ENCODE assay signal across 20 cellular contexts in the genomic region with DNA sequence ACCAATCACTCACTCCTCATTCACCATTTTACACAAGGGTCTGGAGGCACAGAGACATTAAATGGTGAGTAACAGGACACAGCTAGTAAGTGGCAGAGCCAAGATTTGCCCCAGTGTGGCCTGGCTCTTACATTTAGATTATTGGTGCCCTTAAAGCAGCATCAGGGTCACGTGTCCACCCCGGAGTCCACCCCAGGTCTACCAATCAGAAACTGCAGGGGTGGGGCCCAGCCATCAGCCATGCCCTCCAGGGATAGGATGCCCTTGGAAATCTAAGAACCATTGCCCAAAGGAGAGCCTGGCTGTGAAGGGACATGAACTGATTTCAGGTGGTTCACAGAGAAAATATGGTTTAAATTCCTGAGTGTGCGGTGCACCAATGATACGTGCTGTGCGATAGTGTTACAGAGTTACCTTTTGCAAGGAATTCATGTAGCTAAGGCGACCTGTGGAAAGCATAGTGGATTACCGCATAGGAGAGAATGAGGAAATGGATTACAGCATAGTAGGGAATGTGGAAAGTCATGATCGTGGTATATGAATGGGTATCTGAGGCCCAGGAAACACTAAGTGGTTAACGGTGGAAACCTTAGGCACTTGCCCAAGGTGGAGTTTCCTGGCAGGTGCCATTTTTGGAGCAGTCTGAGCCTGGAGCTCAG. TPM values are rescaled to one million over a fixed set of nuclear protein-coding genes. Genes with fewer than 3 reads are reported as not detected.
A peak's percentile ranks its signal among the peaks of the same experiment; 100 is the strongest.
DNase-seq lines count a peak whose midpoint lies in the region; ATAC-seq, FAIRE-seq and TF ChIP-seq lines count a peak whose summit lies in the region.
"Had no signal": no experiment of that assay in that cellular context is flagged by ENCODE, and none has a peak within 500 bp of the region (broad histone marks: within the 10 kb centered on the region; RNA-seq: fewer than 3 reads in every experiment).

No MANE protein-coding gene starts in this region.

- no peak overlapping the region for H2AK5ac ChIP-seq in mesenchymal stem cell (ENCODE audit: low read length, severe bottlenecking)

- TF ChIP-seq CTCF in ascending aorta (IDR thresholded peaks at IDR 0.05), result no peak
- no peak for TF ChIP-seq CTCF in gastrocnemius medialis (IDR thresholded peaks at IDR 0.05 in 4 of 5, conservative IDR thresholded peaks at IDR 0.05 in 1 of 5)

- H4K8ac ChIP-seq in mesenchymal stem cell (ENCODE audit: low read length), result no peak overlapping the region

- no peak overlapping the region for H2BK120ac ChIP-seq in mesenchymal stem cell (ENCODE audit: low read depth, low read length)

- 94% methylated on average over 9 of the region's 9 CpGs for WGBS in mesenchymal stem cell

- intact Hi-C loops in ascending aorta (cut with DNase I) (no loop called here), gastrocnemius medialis (cut with DNase I; ENCODE audit: low total_unique reads) (no loop called here)

- no peak overlapping the region for H3K4ac ChIP-seq in mesenchymal stem cell (ENCODE audit: low read depth in 1 of 2, low read length in 2 of 2)

- no peak overlapping the region for H3K4me3 ChIP-seq in ascending aorta
- H3K4me3 ChIP-seq in mesenchymal stem cell (ENCODE audit: insufficient read depth in 1 of 2, low read depth in 1 of 2, low read length in 2 of 2), result no peak overlapping the region
- no peak overlapping the region for H3K4me3 ChIP-seq in gastrocnemius medialis
- H3K4me3 ChIP-seq: HAP-1 had no signal

- H2AFZ ChIP-seq in mesenchymal stem cell (ENCODE audit: low read depth, low read length), result no peak overlapping the region

- H3K14ac ChIP-seq in mesenchymal stem cell (ENCODE audit: low read length in 2 of 2), result no peak overlapping the region

- peaks cover 52 to 53% of the 10 kb centered on the region in 2 donors for H3K36me3 ChIP-seq in ascending aorta
- H3K36me3 ChIP-seq in mesenchymal stem cell (ENCODE audit: control insufficient read depth in 1 of 2, insufficient read depth in 2 of 2, low read depth in 1 of 2, low read length in 2 of 2), result peaks cover 58 to 95% of the 10 kb centered on the region in 2 experiments
- peaks cover 0 to 34% of the 10 kb centered on the region in 2 donors for H3K36me3 ChIP-seq in gastrocnemius medialis
- H3K36me3 ChIP-seq: HAP-1 had no signal

- no peak for DNase-seq in HTR-8/SVneo (ENCODE audit: insufficient read length, low spot score)
- no peak for DNase-seq in ascending aorta (ENCODE audit: low spot score in 2 of 2)
- DNase-seq in mesenchymal stem cell, result no peak
- no peak for DNase-seq in gastrocnemius medialis
- no peak for DNase-seq in SIG-M5 (lab: John Stamatoyannopoulos, UW)
- DNase-seq in occipital lobe (lab: John Stamatoyannopoulos, UW), result no peak
- DNase-seq in activated CD4-positive, alpha-beta T cell treated with anti-CD3 and anti-CD28 coated beads, Interleukin-2, amount 50 U/mL, for 4 hours, result no peak
- DNase-seq: AML-193; Calu3; DMS79; NCI-H1092; NCI-H2107; NCI-H69; NK-92 treated with Interleukin-12 subunit alpha and Interleukin-12 subunit beta, amount 100 ng/mL, for 24 hours; OCI-M1 had no signal

- peak overlapping the region; percentile 53 to 87 for H3K27ac ChIP-seq in ascending aorta
- no peak overlapping the region for H3K27ac ChIP-seq in mesenchymal stem cell (ENCODE audit: low read length, poor library complexity, severe bottlenecking)
- peak overlapping the region; percentile 93 to 95 (median 93) for H3K27ac ChIP-seq in gastrocnemius medialis

- H3K27me3 ChIP-seq in ascending aorta (no peaks in the 10 kb centered on the region), mesenchymal stem cell (ENCODE audit: control insufficient read depth in 1 of 2, insufficient read depth in 1 of 2, low read length in 2 of 2) (no peaks in the 10 kb centered on the region), gastrocnemius medialis (no peaks in the 10 kb centered on the region)

- FAIRE-seq in HTR-8/SVneo (lab: Jason Lieb, UNC), result peak; percentile 23
- FAIRE-seq: G401.6, GM12891 had no signal

- no peak for ATAC-seq in gastrocnemius medialis
- no peak for ATAC-seq in HG03095 (IDR thresholded peaks at IDR 0.05; ENCODE audit: unreplicated experiment)

- H4K91ac ChIP-seq in mesenchymal stem cell (ENCODE audit: low read length), result no peak overlapping the region

- in situ Hi-C loops in gastrocnemius medialis (cut with MboI; ENCODE audit: low sequenced_read_pairs in 4 of 4), result loop anchor here in 3 of 4 donors (25.0 kb wide), 3 partner anchors 210 to 1035 kb away; no protein-coding TSS in a partner anchor

- no peak overlapping the region for H3K23ac ChIP-seq in mesenchymal stem cell (ENCODE audit: low read length in 2 of 2)

- H3K4me2 ChIP-seq in mesenchymal stem cell (ENCODE audit: low read length, poor library complexity, severe bottlenecking), result no peak overlapping the region

- peaks cover 6 to 33% of the 10 kb centered on the region in 2 donors for H3K4me1 ChIP-seq in ascending aorta
- H3K4me1 ChIP-seq in mesenchymal stem cell (ENCODE audit: control insufficient read depth, insufficient read depth, low read depth, low read length), result peaks cover 4% of the 10 kb centered on the region
- peaks cover 38 to 41% of the 10 kb centered on the region in 2 donors for H3K4me1 ChIP-seq in gastrocnemius medialis
- H3K4me1 ChIP-seq: HAP-1 had no signal

- H3K79me1 ChIP-seq in mesenchymal stem cell (replicated peaks; ENCODE audit: low read length, poor library complexity, severe bottlenecking), result no peaks in the 10 kb centered on the region

- no peak overlapping the region for H2BK15ac ChIP-seq in mesenchymal stem cell (ENCODE audit: low read depth, poor library complexity, severe bottlenecking)

- H2BK5ac ChIP-seq in mesenchymal stem cell (ENCODE audit: low read depth, low read length, poor library complexity, severe bottlenecking), result no peak overlapping the region

- H3K9me3 ChIP-seq in ascending aorta, result no peaks in the 10 kb centered on the region
- H3K9me3 ChIP-seq in mesenchymal stem cell (ENCODE audit: control insufficient read depth, low read length), result no peaks in the 10 kb centered on the region
- H3K9me3 ChIP-seq in gastrocnemius medialis, result no peaks in the 10 kb centered on the region
- H3K9me3 ChIP-seq: HAP-1 had no signal

- no peak overlapping the region for H3K18ac ChIP-seq in mesenchymal stem cell (ENCODE audit: low read depth in 1 of 2, low read length in 2 of 2)

- H2BK12ac ChIP-seq in mesenchymal stem cell (ENCODE audit: low read length in 2 of 2), result no peak overlapping the region

- no peak for TF ChIP-seq POLR2A in gastrocnemius medialis (IDR thresholded peaks at IDR 0.05)

- H3K9ac ChIP-seq in mesenchymal stem cell (ENCODE audit: low read length), result peak overlapping the region; percentile 5

RNA-seq across cellular contexts. Expression of a gene that starts 17.8 kb away (rescaled TPM):
- total RNA-seq in ascending aorta (1,280 TPM), gastrocnemius medialis (100 to 1,000 TPM in 3 of 4 donors, 10 to 100 TPM in 1; 99.5 to 550 (median 279) TPM), occipital lobe (17.2 TPM)
- polyA plus RNA-seq in mesenchymal stem cell (2013, experiment 1 of 2), result 440 TPM
- 419 TPM for polyA plus RNA-seq in mesenchymal stem cell (2013, experiment 2 of 2)
- polyA plus RNA-seq: IgD-negative memory B cell had no signal

RNA-seq across cellular contexts. Expression of a gene that starts 44.3 kb away (rescaled TPM):
- total RNA-seq in ascending aorta, result 1,691 TPM
- 285 TPM for polyA plus RNA-seq in mesenchymal stem cell (2013, experiment 1 of 2)
- polyA plus RNA-seq in mesenchymal stem cell (2013, experiment 2 of 2), result 282 TPM
- 10 to 100 TPM; 14.3 to 44.4 (median 23.6) TPM for total RNA-seq in gastrocnemius medialis
- 213 TPM for total RNA-seq in occipital lobe
- polyA plus RNA-seq: IgD-negative memory B cell had no signal
